Comparison of ENCODE assay signal across 1 cellular context in the genomic region with DNA sequence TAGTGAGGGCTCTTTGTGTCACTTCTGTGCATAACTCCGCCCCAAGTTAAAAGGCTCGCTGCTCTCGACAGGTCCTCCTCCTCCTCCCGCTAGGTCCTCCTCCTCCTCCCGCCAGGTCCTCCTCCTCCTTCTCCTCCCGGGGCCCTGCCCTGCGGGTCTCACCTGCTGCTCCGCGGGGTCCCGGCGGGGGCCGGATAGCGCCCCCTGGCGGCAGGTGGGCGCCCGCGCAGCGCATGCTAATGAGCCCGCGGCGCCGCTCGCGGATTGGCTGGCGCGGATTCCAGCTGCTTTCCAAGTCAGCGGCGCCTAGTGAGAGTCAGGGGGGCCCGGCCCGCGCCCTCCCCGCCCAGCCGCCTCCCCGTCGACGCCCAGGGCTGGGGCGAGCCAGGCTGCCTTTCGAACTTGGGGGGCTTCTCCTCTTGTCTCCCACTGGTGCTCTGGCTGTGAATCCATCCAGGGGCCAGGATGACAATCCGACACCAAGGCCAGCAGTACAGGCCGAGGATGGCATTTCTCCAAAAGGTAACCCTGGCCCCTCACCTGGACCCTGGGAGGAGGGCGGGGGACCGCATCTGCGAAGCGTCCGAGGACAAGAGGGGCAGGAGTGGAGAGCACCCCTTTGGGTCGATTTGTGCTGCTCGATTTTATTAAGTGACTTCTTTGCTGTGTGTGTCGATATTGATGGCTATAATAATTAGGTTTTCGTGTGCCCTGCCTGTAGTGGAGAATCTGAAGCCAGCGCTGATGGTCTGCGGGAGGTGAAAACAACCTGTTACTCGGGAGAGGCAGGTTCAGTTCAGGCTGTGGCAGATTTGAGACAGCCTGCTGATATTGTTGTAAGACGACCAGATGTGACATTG.
TF ChIP-seq lines count a peak whose summit lies in the region.

TSS of gene RGS9 (plus strand) at position 295 of the 860 bp plus-strand sequence. CDS start at position 466, 171 bp downstream.

TF ChIP-seq in HEK293, 187 proteins besides CTCF, POLR2A, EP300 and RAD21 (continued from another document and continues in another):
- TF ChIP-seq ZNF302 (tag by site-specific recombination; IDR thresholded peaks at IDR 0.05; ENCODE audit: low read depth) (no peak), ZNF292 (tag by site-specific recombination; IDR thresholded peaks at IDR 0.05; ENCODE audit: borderline replicate concordance, low read depth) (no peak), ZNF610 (tag by site-specific recombination; IDR thresholded peaks at IDR 0.05; ENCODE audit: borderline replicate concordance) (0 out of 2 replicates have a peak, but pooled peaks have one; percentile 15), ZNF354C (tag by site-specific recombination; IDR thresholded peaks at IDR 0.05; ENCODE audit: borderline replicate concordance, low read depth) (no peak), ZBTB10 (tag by site-specific recombination; IDR thresholded peaks at IDR 0.05) (peak; percentile 64), ZSCAN30 (tag by site-specific recombination; IDR thresholded peaks at IDR 0.05) (peak; percentile 95), ZSCAN4 (tag by site-specific recombination; IDR thresholded peaks at IDR 0.05) (no peak; the same call in 1 of the 2 replicates), ZNF155 (tag by site-specific recombination; IDR thresholded peaks at IDR 0.05) (no peak), PRDM6 (tag by site-specific recombination; IDR thresholded peaks at IDR 0.05) (no peak), OVOL3 (tag by site-specific recombination; IDR thresholded peaks at IDR 0.05) (no peak), ZNF791 (tag by site-specific recombination; IDR thresholded peaks at IDR 0.05) (no peak), ZNF10 (tag by site-specific recombination; IDR thresholded peaks at IDR 0.05) (peak; percentile 55; the same call in 1 of the 2 replicates), KLF1 (tag by site-specific recombination; IDR thresholded peaks at IDR 0.05) (peak; percentile 67; the same call in 1 of the 2 replicates), ZNF701 (tag by site-specific recombination; IDR thresholded peaks at IDR 0.05) (no peak), ZNF629 (tag by site-specific recombination; IDR thresholded peaks at IDR 0.05) (peak; percentile 35; the same call in 1 of the 2 replicates), FEZF1 (tag by site-specific recombination; IDR thresholded peaks at IDR 0.05) (peak; percentile 18; the same call in 1 of the 2 replicates), ZNF223 (tag by site-specific recombination; IDR thresholded peaks at IDR 0.05) (no peak), GLI2 (tag by site-specific recombination; IDR thresholded peaks at IDR 0.05; ENCODE audit: borderline replicate concordance, low read depth) (no peak), ZSCAN18 (tag by site-specific recombination; IDR thresholded peaks at IDR 0.05) (no peak), EGR2 (tag by site-specific recombination; IDR thresholded peaks at IDR 0.05; ENCODE audit: low read depth) (peak; percentile 92), PRDM1 (tag by site-specific recombination; IDR thresholded peaks at IDR 0.05) (no peak; the same call in 1 of the 2 replicates), WT1 (tag by site-specific recombination; IDR thresholded peaks at IDR 0.05) (peak; percentile 77), ZFHX2 (tag by site-specific recombination; conservative IDR thresholded peaks at IDR 0.05) (peak; percentile 94), ZBTB20 (tag by site-specific recombination; IDR thresholded peaks at IDR 0.05) (peak; percentile 96), ZNF423 (tag by site-specific recombination; IDR thresholded peaks at IDR 0.05) (no peak), ZNF23 (tag by site-specific recombination; IDR thresholded peaks at IDR 0.05; ENCODE audit: borderline replicate concordance) (no peak), BCL11A (tag by site-specific recombination; IDR thresholded peaks at IDR 0.05; ENCODE audit: low read depth) (no peak), ZNF16 (tag by site-specific recombination; IDR thresholded peaks at IDR 0.05; ENCODE audit: low read depth) (no peak), ZNF830 (tag by site-specific recombination; IDR thresholded peaks at IDR 0.05; ENCODE audit: low read depth) (no peak), ZNF18 (tag by site-specific recombination; IDR thresholded peaks at IDR 0.05) (0 out of 2 replicates have a peak, but pooled peaks have one; percentile 35), ZNF121 (tag by site-specific recombination; IDR thresholded peaks at IDR 0.05) (no peak), ZNF114 (tag by site-specific recombination; IDR thresholded peaks at IDR 0.05) (no peak), ZSCAN23 (tag by site-specific recombination; IDR thresholded peaks at IDR 0.05) (no peak), ZNF692 (tag by site-specific recombination; IDR thresholded peaks at IDR 0.05) (no peak; the same call in 1 of the 2 replicates), ZNF561 (tag by site-specific recombination; IDR thresholded peaks at IDR 0.05; ENCODE audit: borderline replicate concordance) (peak; percentile 56; the same call in 1 of the 2 replicates), ZNF555 (tag by site-specific recombination; conservative IDR thresholded peaks at IDR 0.05) (no peak)
- TF ChIP-seq, protein P1, sequence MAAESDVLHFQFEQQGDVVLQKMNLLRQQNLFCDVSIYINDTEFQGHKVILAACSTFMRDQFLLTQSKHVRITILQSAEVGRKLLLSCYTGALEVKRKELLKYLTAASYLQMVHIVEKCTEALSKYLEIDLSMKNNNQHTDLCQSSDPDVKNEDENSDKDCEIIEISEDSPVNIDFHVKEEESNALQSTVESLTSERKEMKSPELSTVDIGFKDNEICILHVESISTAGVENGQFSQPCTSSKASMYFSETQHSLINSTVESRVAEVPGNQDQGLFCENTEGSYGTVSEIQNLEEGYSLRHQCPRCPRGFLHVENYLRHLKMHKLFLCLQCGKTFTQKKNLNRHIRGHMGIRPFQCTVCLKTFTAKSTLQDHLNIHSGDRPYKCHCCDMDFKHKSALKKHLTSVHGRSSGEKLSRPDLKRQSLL (tag by site-specific recombination; IDR thresholded peaks at IDR 0.05): no peak
- TF ChIP-seq, protein P2, sequence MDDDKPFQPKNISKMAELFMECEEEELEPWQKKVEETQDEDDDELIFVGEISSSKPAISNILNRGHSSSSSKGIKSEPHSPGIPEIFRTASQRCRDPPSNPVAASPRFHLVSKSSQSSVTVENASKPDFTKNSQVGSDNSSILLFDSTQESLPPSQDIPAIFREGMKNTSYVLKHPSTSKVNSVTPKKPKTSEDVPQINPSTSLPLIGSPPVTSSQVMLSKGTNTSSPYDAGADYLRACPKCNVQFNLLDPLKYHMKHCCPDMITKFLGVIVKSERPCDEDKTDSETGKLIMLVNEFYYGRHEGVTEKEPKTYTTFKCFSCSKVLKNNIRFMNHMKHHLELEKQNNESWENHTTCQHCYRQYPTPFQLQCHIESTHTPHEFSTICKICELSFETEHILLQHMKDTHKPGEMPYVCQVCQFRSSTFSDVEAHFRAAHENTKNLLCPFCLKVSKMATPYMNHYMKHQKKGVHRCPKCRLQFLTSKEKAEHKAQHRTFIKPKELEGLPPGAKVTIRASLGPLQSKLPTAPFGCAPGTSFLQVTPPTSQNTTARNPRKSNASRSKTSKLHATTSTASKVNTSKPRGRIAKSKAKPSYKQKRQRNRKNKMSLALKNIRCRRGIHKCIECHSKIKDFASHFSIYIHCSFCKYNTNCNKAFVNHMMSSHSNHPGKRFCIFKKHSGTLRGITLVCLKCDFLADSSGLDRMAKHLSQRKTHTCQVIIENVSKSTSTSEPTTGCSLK (tag by site-specific recombination; IDR thresholded peaks at IDR 0.05): no peak
- TF ChIP-seq, protein P3, sequence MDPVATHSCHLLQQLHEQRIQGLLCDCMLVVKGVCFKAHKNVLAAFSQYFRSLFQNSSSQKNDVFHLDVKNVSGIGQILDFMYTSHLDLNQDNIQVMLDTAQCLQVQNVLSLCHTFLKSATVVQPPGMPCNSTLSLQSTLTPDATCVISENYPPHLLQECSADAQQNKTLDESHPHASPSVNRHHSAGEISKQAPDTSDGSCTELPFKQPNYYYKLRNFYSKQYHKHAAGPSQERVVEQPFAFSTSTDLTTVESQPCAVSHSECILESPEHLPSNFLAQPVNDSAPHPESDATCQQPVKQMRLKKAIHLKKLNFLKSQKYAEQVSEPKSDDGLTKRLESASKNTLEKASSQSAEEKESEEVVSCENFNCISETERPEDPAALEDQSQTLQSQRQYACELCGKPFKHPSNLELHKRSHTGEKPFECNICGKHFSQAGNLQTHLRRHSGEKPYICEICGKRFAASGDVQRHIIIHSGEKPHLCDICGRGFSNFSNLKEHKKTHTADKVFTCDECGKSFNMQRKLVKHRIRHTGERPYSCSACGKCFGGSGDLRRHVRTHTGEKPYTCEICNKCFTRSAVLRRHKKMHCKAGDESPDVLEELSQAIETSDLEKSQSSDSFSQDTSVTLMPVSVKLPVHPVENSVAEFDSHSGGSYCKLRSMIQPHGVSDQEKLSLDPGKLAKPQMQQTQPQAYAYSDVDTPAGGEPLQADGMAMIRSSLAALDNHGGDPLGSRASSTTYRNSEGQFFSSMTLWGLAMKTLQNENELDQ (tag by site-specific recombination; IDR thresholded peaks at IDR 0.05; ENCODE audit: low read depth): no peak
- TF ChIP-seq, protein P4, sequence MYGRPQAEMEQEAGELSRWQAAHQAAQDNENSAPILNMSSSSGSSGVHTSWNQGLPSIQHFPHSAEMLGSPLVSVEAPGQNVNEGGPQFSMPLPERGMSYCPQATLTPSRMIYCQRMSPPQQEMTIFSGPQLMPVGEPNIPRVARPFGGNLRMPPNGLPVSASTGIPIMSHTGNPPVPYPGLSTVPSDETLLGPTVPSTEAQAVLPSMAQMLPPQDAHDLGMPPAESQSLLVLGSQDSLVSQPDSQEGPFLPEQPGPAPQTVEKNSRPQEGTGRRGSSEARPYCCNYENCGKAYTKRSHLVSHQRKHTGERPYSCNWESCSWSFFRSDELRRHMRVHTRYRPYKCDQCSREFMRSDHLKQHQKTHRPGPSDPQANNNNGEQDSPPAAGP (tag by site-specific recombination; IDR thresholded peaks at IDR 0.05): peak; percentile 92
